ENCODE assay signal across 18 cellular contexts in genomic region chr6:155260686-155261085, GRCh38. TPM values are rescaled to one million over a fixed set of nuclear protein-coding genes. Genes with fewer than 3 reads are reported as not detected.
DNase-seq lines count a peak whose midpoint lies in the region; ATAC-seq, FAIRE-seq and TF ChIP-seq lines count a peak whose summit lies in the region.
"Had no signal": no experiment of that assay in that cellular context is flagged by ENCODE, and none has a peak within 500 bp of the region (broad histone marks: within the 10 kb centered on the region; RNA-seq: fewer than 3 reads in every experiment).

No MANE protein-coding gene starts in this region.

- H3K4me3 ChIP-seq in GM12878 (no peak overlapping the region), right atrium auricular region (no peak overlapping the region)
- H3K4me3 ChIP-seq: MG63, sigmoid colon, thoracic aorta had no signal

- H3K27me3 ChIP-seq in GM12878 (replicated peaks in 1 of 2; ENCODE audit: control insufficient read depth in 2 of 2, insufficient read depth in 2 of 2, low read length in 1 of 2) (no peaks in the 10 kb centered on the region), right atrium auricular region (no peaks in the 10 kb centered on the region)
- H3K27me3 ChIP-seq: MG63, sigmoid colon had no signal

- peak; percentile 80 for ATAC-seq in GM18907 (IDR thresholded peaks at IDR 0.05; ENCODE audit: unreplicated experiment)
- peak; percentile 71 for ATAC-seq in GM21390 (IDR thresholded peaks at IDR 0.05; ENCODE audit: unreplicated experiment)
- ATAC-seq in HG02943 (IDR thresholded peaks at IDR 0.05; ENCODE audit: low read depth, unreplicated experiment): peak; percentile 54
- ATAC-seq in GM12878: peak; percentile 87

- WGBS in GM12878 (ENCODE audit: insufficient coverage, insufficient replicate concordance, low lambda C conversion rate, missing lambda C conversion rate): 19% methylated on average over 3 of the region's 3 CpGs

- H3K27ac ChIP-seq in GM12878 (ENCODE audit: control insufficient read depth, insufficient read depth) (no peak overlapping the region), right atrium auricular region (no peak overlapping the region)
- H3K27ac ChIP-seq: sigmoid colon, thoracic aorta had no signal

- no peak for TF ChIP-seq RAD21 in GM12878 (IDR thresholded peaks at IDR 0.05; ENCODE audit: insufficient read depth, low read depth, low read length)

- in situ Hi-C loops in GM12878 (cut with MboI): no loop called here

- H3K9ac ChIP-seq in GM12878 (ENCODE audit: control insufficient read depth, insufficient read depth, low read length): no peak overlapping the region

- no peaks in the 10 kb centered on the region for H3K79me2 ChIP-seq in GM12878 (ENCODE audit: control insufficient read depth, insufficient read depth, low read length)

- DNase-seq in GM12878 (ENCODE audit: low read depth, low spot score) (peak; percentile 30), RCC 7860 (ENCODE audit: low spot score) (no peak), right atrium auricular region (ENCODE audit: low spot score) (no peak), NCI-H2029 (lab: John Stamatoyannopoulos, UW) (no peak)
- DNase-seq: activated CD4-positive, alpha-beta T cell treated with anti-CD3 and anti-CD28 coated beads, Interleukin-2, amount 50 U/mL, for 4 hours; activated naive CD4-positive, alpha-beta T cell treated with anti-CD3 and anti-CD28 coated beads, Interleukin-2, amount 50 U/mL, for 16 hours; hypothalamus; MG63; NCI-H226; OCI-M1; sigmoid colon had no signal

- H3K4me1 ChIP-seq in GM12878 (ENCODE audit: control insufficient read depth, insufficient read depth, low read length): peaks cover 17% of the 10 kb centered on the region
- H3K4me1 ChIP-seq in right atrium auricular region: no peaks in the 10 kb centered on the region

- SMC1A ChIA-PET in GM12878 (lab: Charles Lee; ENCODE audit: uncharacterized antibody, unreplicated experiment): interaction anchor here (1.3 to 3.6 kb wide), 5 partner anchors 10 to 83 kb away, joined by 3 to 15 read pairs (median 10); no protein-coding TSS in a partner anchor

- H3K36me3 ChIP-seq in GM12878 (ENCODE audit: control insufficient read depth in 2 of 2, insufficient read depth in 2 of 2, low read length in 1 of 2): peaks cover 8 to 21% of the 10 kb centered on the region in 2 experiments; a peak in 3 of 4 replicates
- H3K36me3 ChIP-seq in right atrium auricular region: peaks cover 28% of the 10 kb centered on the region

- H3K4me2 ChIP-seq in GM12878 (ENCODE audit: control insufficient read depth, insufficient read depth): peak overlapping the region; percentile 14; the same call in 1 of the 2 replicates

- TF ChIP-seq POLR2A in GM12878 (IDR thresholded peaks at IDR 0.05; ENCODE audit: low read depth, low read length): no peak

- CTCF ChIA-PET in GM12878 (lab: Yijun Ruan, JAX): interaction anchor here (1.0 to 1.5 kb wide), 4 partner anchors 10 to 83 kb away, joined by 3 to 7 read pairs (median 6); no protein-coding TSS in a partner anchor

- POLR2A ChIA-PET in GM12878 (lab: Charles Lee): interaction anchor here (1.1 kb wide), 1 partner anchor 9 kb away, joined by 3 read pairs; no protein-coding TSS in a partner anchor

- FAIRE-seq in GM12878 (lab: Jason Lieb, UNC) (no peak), RCC 7860 (lab: Jason Lieb, UNC) (no peak)
- FAIRE-seq: H1 had no signal

- no peak for TF ChIP-seq EP300 in GM12878 (IDR thresholded peaks at IDR 0.05; ENCODE audit: borderline replicate concordance in 1 of 2, control insufficient read depth in 1 of 2, low read depth in 2 of 2, low read length in 2 of 2)

- H3K9me3 ChIP-seq in GM12878 (replicated peaks; ENCODE audit: control insufficient read depth, insufficient read depth, low read length): no peaks in the 10 kb centered on the region
- H3K9me3 ChIP-seq in right atrium auricular region: no peaks in the 10 kb centered on the region
- H3K9me3 ChIP-seq: MG63, sigmoid colon, thoracic aorta had no signal

- TF ChIP-seq CTCF in GM12878 (IDR thresholded peaks at IDR 0.05 in 2 of 3, conservative IDR thresholded peaks at IDR 0.05 in 1 of 3; ENCODE audit: control insufficient read depth in 2 of 3, extremely low read depth in 1 of 3, insufficient read depth in 1 of 3, low read depth in 3 of 3, low read length in 3 of 3): no peak
- no peak for TF ChIP-seq CTCF in right atrium auricular region (IDR thresholded peaks at IDR 0.05)

- intact Hi-C loops in GM12878 (cut with micrococcal nuclease; ENCODE audit: unreplicated experiment): no loop called here

- RAD21 ChIA-PET in GM12878 (lab: Charles Lee; ENCODE audit: unreplicated experiment): interaction anchor here (0.6 to 2.3 kb wide), 4 partner anchors 12 to 82 kb away, joined by 3 to 5 read pairs (median 4); no protein-coding TSS in a partner anchor

- no TSS peak for BruUV-seq in GM12878 (replicated peaks; lab: Mats Ljungman, UMichigan)

- H2AFZ ChIP-seq in GM12878 (ENCODE audit: control insufficient read depth, low read depth, low read length): no peak overlapping the region

- no peaks in the 10 kb centered on the region for H4K20me1 ChIP-seq in GM12878 (ENCODE audit: control insufficient read depth, insufficient read depth)

TF ChIP-seq in GM12878, 131 proteins besides CTCF, POLR2A, EP300 and RAD21 (continues in another document):
- TF ChIP-seq RCOR1 (conservative IDR thresholded peaks at IDR 0.05; ENCODE audit: low read depth, low read length) (no peak), SPI1 (IDR thresholded peaks at IDR 0.05; ENCODE audit: borderline replicate concordance, insufficient read depth, low read depth, low read length) (no peak), USF1 (IDR thresholded peaks at IDR 0.05; ENCODE audit: borderline replicate concordance, extremely low read length, insufficient read depth, low read depth, low read length) (no peak), NR2C2 (IDR thresholded peaks at IDR 0.05; ENCODE audit: borderline replicate concordance, control insufficient read depth, insufficient read length, low read depth) (no peak), LARP7 (IDR thresholded peaks at IDR 0.05) (no peak), SREBF1 (IDR thresholded peaks at IDR 0.05; ENCODE audit: low read length) (no peak)

RNA-seq across cellular contexts. Expression of gene CLDN20, which starts 3.1 kb away (rescaled TPM):
- total RNA-seq in GM12878 (2013; cell fraction: nucleolus; rRNA removed): not detected in 2 replicates
- not detected in 2 replicates for total RNA-seq in GM12878 (2014; rRNA removed)
- total RNA-seq in GM12878 (2014; rRNA removed; fragmentation: Illumina TruSeq; extraction: Trizol): not detected in 2 replicates
- total RNA-seq in GM12878 (2021): not detected in 2 replicates
- not detected for polyA plus RNA-seq in GM12878 (2011; ENCODE audit: low read depth)
- not detected in 2 replicates for polyA plus RNA-seq in GM12878 (2011; rRNA removed)
- 0.06 TPM in 1 of 2 replicates, not detected in the other for polyA plus RNA-seq in GM12878 (2011; cell fraction: cytosol; rRNA removed)
- polyA plus RNA-seq in GM12878 (2011; cell fraction: nucleus; rRNA removed): not detected in 2 replicates
- 0.31 and 0.51 TPM in 2 replicates for polyA plus RNA-seq in GM12878 (2012)
- polyA plus RNA-seq in GM12878 (2014; fragmentation: Illumina TruSeq; extraction: Trizol): not detected in 2 replicates
- polyA plus RNA-seq in GM12878 (2014; fragmentation: Nextera tagmentation; extraction: Ambion mirVana): not detected
- polyA plus RNA-seq in GM12878 (2014; rRNA removed): not detected in 2 replicates
- polyA plus RNA-seq in GM12878 (2016; fragmentation: Nextera tagmentation; extraction: Ambion mirVana): under 1 TPM; 0.13 to 0.23 TPM
- polyA minus RNA-seq in GM12878 (2011; rRNA and poly(A)+ RNA removed): not detected in 2 replicates
- polyA minus RNA-seq in GM12878 (2011; cell fraction: cytosol; rRNA and poly(A)+ RNA removed): not detected in 2 replicates
- polyA minus RNA-seq in GM12878 (2011; cell fraction: nucleus; rRNA and poly(A)+ RNA removed): 0.24 TPM in 1 of 2 replicates, not detected in the other
- not detected for total RNA-seq in right atrium auricular region
- total RNA-seq: H1, sigmoid colon, thoracic aorta had no signal
- polyA plus RNA-seq: esophagus, H1, neural cell, sigmoid colon had no signal

RNA-seq across cellular contexts. Expression of gene TFB1M, which starts 53.6 kb away (rescaled TPM):
- 122 and 123 TPM in 2 replicates for total RNA-seq in GM12878 (2013; cell fraction: nucleolus; rRNA removed)
- total RNA-seq in GM12878 (2014; rRNA removed) (29.9 and 34.7 TPM in 2 replicates), GM12878 (2014; rRNA removed; fragmentation: Illumina TruSeq; extraction: Trizol) (37.4 and 37.7 TPM in 2 replicates), GM12878 (2021) (35.9 and 36.1 TPM in 2 replicates), right atrium auricular region (10 to 100 TPM; 10.7 to 11.1 TPM)
- 19.2 TPM for polyA plus RNA-seq in GM12878 (2011; ENCODE audit: low read depth)
- polyA plus RNA-seq in GM12878 (2011; rRNA removed) (55.6 and 59.6 TPM in 2 replicates), GM12878 (2014; fragmentation: Illumina TruSeq; extraction: Trizol) (32.2 and 37.7 TPM in 2 replicates), GM12878 (2014; fragmentation: Nextera tagmentation; extraction: Ambion mirVana) (100 to 1,000 TPM in 1 of 2 experiments, 10 to 100 TPM in 1; 95.8 to 117 TPM), GM12878 (2014; rRNA removed) (28.0 and 35.7 TPM in 2 replicates), GM12878 (2016; fragmentation: Nextera tagmentation; extraction: Ambion mirVana) (10 to 100 TPM; 45.2 to 53.2 TPM)
- polyA plus RNA-seq in GM12878 (2011; cell fraction: cytosol; rRNA removed): 35.8 and 36.2 TPM in 2 replicates
- polyA plus RNA-seq in GM12878 (2011; cell fraction: nucleus; rRNA removed): 52.0 and 66.4 TPM in 2 replicates
- polyA plus RNA-seq in GM12878 (2012): 14.2 and 24.2 TPM in 2 replicates
- 44.2 and 51.9 TPM in 2 replicates for polyA minus RNA-seq in GM12878 (2011; rRNA and poly(A)+ RNA removed)
- 12.8 and 14.3 TPM in 2 replicates for polyA minus RNA-seq in GM12878 (2011; cell fraction: cytosol; rRNA and poly(A)+ RNA removed)
- 64.9 and 86.9 TPM in 2 replicates for polyA minus RNA-seq in GM12878 (2011; cell fraction: nucleus; rRNA and poly(A)+ RNA removed)
